In genomic region chr9:404229-404628, GRCh38 we compare ENCODE assay signal across 13 cellular contexts.
"Had no signal": no experiment of that assay in that cellular context is flagged by ENCODE, and none has a peak within 500 bp of the region (broad histone marks: within the 10 kb centered on the region; RNA-seq: fewer than 3 reads in every experiment).

No MANE protein-coding gene starts in this region.

- DNase-seq: activated CD8-positive, alpha-beta T cell treated with anti-CD3 and anti-CD28 coated beads, Interleukin-2, amount 10 ng/mL, durations not matched to agents 7 days and 5 days; aorta; dorsolateral prefrontal cortex; head of caudate nucleus; midbrain; occipital lobe; sigmoid colon; stimulated activated CD4-positive, alpha-beta T cell treated with anti-CD3 and anti-CD28 coated beads, Interleukin-2, amount 100 ng/mL, for 24 hours; stimulated activated naive CD4-positive, alpha-beta T cell; T-helper 9 cell; upper lobe of left lung had no signal

- H3K36me3 ChIP-seq: sigmoid colon had no signal

- H3K27me3 ChIP-seq: foreskin keratinocyte, sigmoid colon, upper lobe of left lung had no signal

- ATAC-seq: activated CD8-positive, alpha-beta T cell treated with anti-CD3 and anti-CD28 coated beads, Interleukin-2, amount 10 ng/mL, durations not matched to agents 7 days and 5 days; activated naive CD4-positive, alpha-beta T cell treated with anti-CD3 and anti-CD28 coated beads, Interleukin-2, amount 50 U/mL, for 72 hours; foreskin keratinocyte had no signal

- H3K4me3 ChIP-seq: dorsolateral prefrontal cortex, sigmoid colon, upper lobe of left lung had no signal

- H3K4me1 ChIP-seq: foreskin keratinocyte, sigmoid colon had no signal

- H3K4me3 Mint-ChIP-seq: activated CD8-positive, alpha-beta T cell treated with anti-CD3 and anti-CD28 coated beads, Interleukin-2, amount 10 ng/mL, durations not matched to agents 7 days and 5 days had no signal

- H3K9me3 ChIP-seq: sigmoid colon, upper lobe of left lung had no signal

- H3K27ac Mint-ChIP-seq: activated CD8-positive, alpha-beta T cell treated with anti-CD3 and anti-CD28 coated beads, Interleukin-2, amount 10 ng/mL, durations not matched to agents 7 days and 5 days had no signal

- H3K27ac ChIP-seq: dorsolateral prefrontal cortex, foreskin keratinocyte, sigmoid colon, upper lobe of left lung had no signal
